ENCODE assay signal across 20 cellular contexts in genomic region chr3:108822167-108822897, GRCh38. TPM values are rescaled to one million over a fixed set of nuclear protein-coding genes. Genes with fewer than 3 reads are reported as not detected.
DNase-seq lines count a peak whose midpoint lies in the region; ATAC-seq and TF ChIP-seq lines count a peak whose summit lies in the region.
"Had no signal": no experiment of that assay in that cellular context is flagged by ENCODE, and none has a peak within 500 bp of the region (broad histone marks: within the 10 kb centered on the region; RNA-seq: fewer than 3 reads in every experiment).

TSS of gene TRAT1 (plus strand) at chr3:108822786. CDS start at chr3:108822928, 142 bp downstream.

- ATAC-seq in HG02885 (IDR thresholded peaks at IDR 0.05; ENCODE audit: poor library complexity, unreplicated experiment) (peak; percentile 50), natural killer cell (no peak)
- ATAC-seq in activated CD8-positive, alpha-beta T cell treated with anti-CD3 and anti-CD28 coated beads, Interleukin-2, amount 10 ng/mL, durations not matched to agents 7 days and 5 days, result peak; percentile 37
- ATAC-seq: gastroesophageal sphincter; stimulated activated naive B cell treated with anti-CD40 and anti-IgM and Interleukin-4, amounts not matched to agents 10 μg/mL and 1 μg/mL and 100 μg/mL, for 72 hours had no signal

- peak; percentile 71 for DNase-seq in activated CD4-positive, alpha-beta T cell treated with anti-CD3 and anti-CD28 coated beads, Interleukin-2, amount 10 ng/mL, durations not matched to agents 24 days and 14 days
- DNase-seq in activated CD4-positive, alpha-beta T cell treated with anti-CD3 and anti-CD28 coated beads, Interleukin-2, amount 50 U/mL, for 48 hours, result no peak
- no peak for DNase-seq in activated CD8-positive, alpha-beta T cell treated with anti-CD3 and anti-CD28 coated beads, Interleukin-2, amount 10 ng/mL, durations not matched to agents 7 days and 5 days
- no peak for DNase-seq in natural killer cell
- no peak for DNase-seq in GM20000 (ENCODE audit: low spot score)
- no peak for DNase-seq in NCI-H524 (lab: John Stamatoyannopoulos, UW)
- DNase-seq in RKO (ENCODE audit: low spot score), result no peak
- DNase-seq: caudate nucleus; IMR-90; mesendoderm; NCI-H1092; NCI-H226; stimulated activated naive B cell treated with anti-CD40 and anti-IgM and Interleukin-4, amounts not matched to agents 10 μg/mL and 1 μg/mL and 100 μg/mL, for 72 hours; SW 1271 had no signal

- peak within 1 kb of the TSS; percentile 89 for H3K27ac Mint-ChIP-seq in activated CD4-positive, alpha-beta T cell treated with anti-CD3 and anti-CD28 coated beads, Interleukin-2, amount 10 ng/mL, durations not matched to agents 24 days and 14 days
- H3K27ac Mint-ChIP-seq in activated CD8-positive, alpha-beta T cell treated with anti-CD3 and anti-CD28 coated beads, Interleukin-2, amount 10 ng/mL, durations not matched to agents 7 days and 5 days, result peak within 1 kb of the TSS; percentile 90
- H3K27ac Mint-ChIP-seq in natural killer cell, result peak within 1 kb of the TSS; percentile 62 to 65
- H3K27ac Mint-ChIP-seq: stimulated activated naive B cell treated with anti-CD40 and anti-IgM and Interleukin-4, amounts not matched to agents 10 μg/mL and 1 μg/mL and 100 μg/mL, for 72 hours had no signal

- POLR2A ChIA-PET in activated CD8-positive, alpha-beta T cell treated with anti-CD3 and anti-CD28 coated beads, Interleukin-2, amount 10 ng/mL, durations not matched to agents 7 days and 5 days (lab: Charles Lee), result interaction anchor here (0.9 to 3.4 kb wide), 5 partner anchors 12 to 233 kb away, joined by 3 to 19 read pairs (median 6); partner anchors contain the start of genes CIP2A and DZIP3

- intact Hi-C loops in activated CD4-positive, alpha-beta T cell treated with anti-CD3 and anti-CD28 coated beads, Interleukin-2, amount 10 ng/mL, durations not matched to agents 24 days and 14 days (cut with micrococcal nuclease), result loop anchor here (1.0 to 5.0 kb wide), 4 partner anchors 11 to 690 kb away; no protein-coding TSS in a partner anchor
- intact Hi-C loops in natural killer cell (cut with micrococcal nuclease), result no loop called here

- H3K9me3 Mint-ChIP-seq in activated CD4-positive, alpha-beta T cell treated with anti-CD3 and anti-CD28 coated beads, Interleukin-2, amount 10 ng/mL, durations not matched to agents 24 days and 14 days, result no peaks in the 10 kb centered on the region
- no peaks in the 10 kb centered on the region for H3K9me3 Mint-ChIP-seq in activated CD8-positive, alpha-beta T cell treated with anti-CD3 and anti-CD28 coated beads, Interleukin-2, amount 10 ng/mL, durations not matched to agents 7 days and 5 days (ENCODE audit: insufficient read depth)
- H3K9me3 Mint-ChIP-seq in natural killer cell, result no peaks in the 10 kb centered on the region
- H3K9me3 Mint-ChIP-seq: stimulated activated naive B cell treated with anti-CD40 and anti-IgM and Interleukin-4, amounts not matched to agents 10 μg/mL and 1 μg/mL and 100 μg/mL, for 72 hours had no signal

- H3K4me1 Mint-ChIP-seq in activated CD4-positive, alpha-beta T cell treated with anti-CD3 and anti-CD28 coated beads, Interleukin-2, amount 10 ng/mL, durations not matched to agents 24 days and 14 days, result peaks cover 44% of the 10 kb centered on the region
- H3K4me1 Mint-ChIP-seq in activated CD8-positive, alpha-beta T cell treated with anti-CD3 and anti-CD28 coated beads, Interleukin-2, amount 10 ng/mL, durations not matched to agents 7 days and 5 days (ENCODE audit: low read depth), result peaks cover 59% of the 10 kb centered on the region
- H3K4me1 Mint-ChIP-seq in natural killer cell, result peaks cover 15 to 17% of the 10 kb centered on the region in 2 donors

- H3K27me3 Mint-ChIP-seq in activated CD4-positive, alpha-beta T cell treated with anti-CD3 and anti-CD28 coated beads, Interleukin-2, amount 10 ng/mL, durations not matched to agents 24 days and 14 days, result no peaks in the 10 kb centered on the region
- H3K27me3 Mint-ChIP-seq in activated CD8-positive, alpha-beta T cell treated with anti-CD3 and anti-CD28 coated beads, Interleukin-2, amount 10 ng/mL, durations not matched to agents 7 days and 5 days (ENCODE audit: low read depth), result no peaks in the 10 kb centered on the region
- H3K27me3 Mint-ChIP-seq in natural killer cell (ENCODE audit: low read depth in 2 of 2), result peaks cover 0 to 11% of the 10 kb centered on the region in 2 donors
- H3K27me3 Mint-ChIP-seq: stimulated activated naive B cell treated with anti-CD40 and anti-IgM and Interleukin-4, amounts not matched to agents 10 μg/mL and 1 μg/mL and 100 μg/mL, for 72 hours had no signal

- TF ChIP-seq CTCF in natural killer cell (IDR thresholded peaks at IDR 0.05) (no peak), GM20000 (IDR thresholded peaks at IDR 0.05; ENCODE audit: extremely low read depth, missing control alignments) (no peak)

- peaks cover 14% of the 10 kb centered on the region for H3K36me3 Mint-ChIP-seq in activated CD4-positive, alpha-beta T cell treated with anti-CD3 and anti-CD28 coated beads, Interleukin-2, amount 10 ng/mL, durations not matched to agents 24 days and 14 days (ENCODE audit: low read depth)
- peaks cover 21% of the 10 kb centered on the region for H3K36me3 Mint-ChIP-seq in activated CD8-positive, alpha-beta T cell treated with anti-CD3 and anti-CD28 coated beads, Interleukin-2, amount 10 ng/mL, durations not matched to agents 7 days and 5 days (ENCODE audit: low read depth)
- no peaks in the 10 kb centered on the region for H3K36me3 Mint-ChIP-seq in natural killer cell
- H3K36me3 Mint-ChIP-seq: stimulated activated naive B cell treated with anti-CD40 and anti-IgM and Interleukin-4, amounts not matched to agents 10 μg/mL and 1 μg/mL and 100 μg/mL, for 72 hours had no signal

- CTCF ChIA-PET in activated CD8-positive, alpha-beta T cell treated with anti-CD3 and anti-CD28 coated beads, Interleukin-2, amount 10 ng/mL, durations not matched to agents 7 days and 5 days (lab: Charles Lee), result interaction anchor here (0.6 to 7.5 kb wide), 8 partner anchors 11 to 157 kb away, joined by 3 to 134 read pairs (median 6); no protein-coding TSS in a partner anchor

- H3K4me3 Mint-ChIP-seq in activated CD4-positive, alpha-beta T cell treated with anti-CD3 and anti-CD28 coated beads, Interleukin-2, amount 10 ng/mL, durations not matched to agents 24 days and 14 days, result peak within 1 kb of the TSS; percentile 86
- H3K4me3 Mint-ChIP-seq in activated CD8-positive, alpha-beta T cell treated with anti-CD3 and anti-CD28 coated beads, Interleukin-2, amount 10 ng/mL, durations not matched to agents 7 days and 5 days, result peak within 1 kb of the TSS; percentile 82
- H3K4me3 Mint-ChIP-seq in natural killer cell, result peak within 1 kb of the TSS; percentile 75
- H3K4me3 Mint-ChIP-seq: stimulated activated naive B cell treated with anti-CD40 and anti-IgM and Interleukin-4, amounts not matched to agents 10 μg/mL and 1 μg/mL and 100 μg/mL, for 72 hours had no signal

RNA-seq across cellular contexts. Expression of gene TRAT1, which starts in this region (rescaled TPM):
- total RNA-seq in activated CD4-positive, alpha-beta T cell treated with anti-CD3 and anti-CD28 coated beads, Interleukin-2, amount 10 ng/mL, durations not matched to agents 24 days and 14 days, result 61.0 and 66.6 TPM in 2 replicates
- total RNA-seq in activated CD8-positive, alpha-beta T cell treated with anti-CD3 and anti-CD28 coated beads, Interleukin-2, amount 10 ng/mL, durations not matched to agents 7 days and 5 days, result 10 to 100 TPM; 54.5 to 58.4 TPM
- total RNA-seq in natural killer cell, result 1 to 10 TPM; 1.6 to 9.1 (median 2.4) TPM
- total RNA-seq: A172, H1, IMR-90, OCI-LY7, osteoblast had no signal

Comparison
In these comparisons a context has a peak if more than half of its experiments do, and no peak if none do; other contexts are left out.
1. ATAC-seq: peak in HG02885 (single experiment) and activated CD8-positive, alpha-beta T cell treated with anti-CD3 and anti-CD28 coated beads, Interleukin-2, amount 10 ng/mL, durations not matched to agents 7 days and 5 days (single experiment); none in natural killer cell (0 of 3).
2. Peak in every context shown above with its lines, with median percentiles within 50 percentile points of each other: H3K27ac Mint-ChIP-seq and H3K4me3 Mint-ChIP-seq.